Comparison of ENCODE assay signal across 20 cellular contexts in genomic region chr11:30552839-30553238, GRCh38. TPM values are rescaled to one million over a fixed set of nuclear protein-coding genes. Genes with fewer than 3 reads are reported as not detected.
"Had no signal": no experiment of that assay in that cellular context is flagged by ENCODE, and none has a peak within 500 bp of the region (broad histone marks: within the 10 kb centered on the region; RNA-seq: fewer than 3 reads in every experiment).

No MANE protein-coding gene starts in this region.

- H3K36me3 Mint-ChIP-seq: naive thymus-derived CD8-positive, alpha-beta T cell had no signal

- H3K27ac Mint-ChIP-seq: naive thymus-derived CD8-positive, alpha-beta T cell had no signal

- H3K4me3 ChIP-seq: coronary artery, esophagus squamous epithelium, gastroesophageal sphincter, hepatocyte, ovary, right atrium auricular region, stomach, tibial artery, upper lobe of right lung had no signal

- H3K27me3 ChIP-seq: esophagus squamous epithelium, gastroesophageal sphincter, hepatocyte, ovary, right atrium auricular region, tibial artery, upper lobe of right lung had no signal

- H3K36me3 ChIP-seq: esophagus squamous epithelium, gastroesophageal sphincter, ovary, right atrium auricular region, stomach, tibial artery, upper lobe of right lung had no signal

- H3K4me1 Mint-ChIP-seq: naive thymus-derived CD8-positive, alpha-beta T cell had no signal

- H3K9me3 ChIP-seq: esophagus squamous epithelium, gastroesophageal sphincter, ovary, right atrium auricular region, stomach, tibial artery, upper lobe of right lung had no signal

- H3K27ac ChIP-seq: coronary artery, esophagus squamous epithelium, gastroesophageal sphincter, hepatocyte, ovary, right atrium auricular region, stomach, tibial artery, upper lobe of right lung had no signal

- H3K4me1 ChIP-seq: esophagus squamous epithelium, gastroesophageal sphincter, right atrium auricular region, upper lobe of right lung had no signal

- ATAC-seq: gastroesophageal sphincter; naive thymus-derived CD8-positive, alpha-beta T cell; upper lobe of right lung had no signal

- H3K9me3 Mint-ChIP-seq: neural crest cell had no signal

- DNase-seq: central memory CD4-positive, alpha-beta T cell; effector memory CD4-positive, alpha-beta T cell; esophagus squamous epithelium; foreskin fibroblast; kidney glomerular epithelial cell; naive thymus-derived CD8-positive, alpha-beta T cell; ovary; small intestine; stimulated activated CD4-positive, alpha-beta T cell treated with anti-CD3 and anti-CD28 coated beads, Interleukin-12 subunit alpha, Interleukin-12 subunit beta, amount 100 ng/mL, for 4 hours; stimulated activated naive CD4-positive, alpha-beta T cell; stomach; substantia nigra; tibial artery; upper lobe of right lung had no signal

- H3K4me3 Mint-ChIP-seq: naive thymus-derived CD8-positive, alpha-beta T cell; neural crest cell had no signal

RNA-seq across cellular contexts. Expression of gene MPPED2, which starts 33.3 kb away (rescaled TPM):
- total RNA-seq: chondrocyte had no signal
